33 cellular contexts compared by ENCODE assay signal in genomic region chr13:35912841-35913240, GRCh38.
DNase-seq lines count a peak whose midpoint lies in the region; ATAC-seq, FAIRE-seq and TF ChIP-seq lines count a peak whose summit lies in the region.
"Had no signal": no experiment of that assay in that cellular context is flagged by ENCODE, and none has a peak within 500 bp of the region (broad histone marks: within the 10 kb centered on the region; RNA-seq: fewer than 3 reads in every experiment).

No MANE protein-coding gene starts in this region.

- H2BK120ac ChIP-seq in H1 (replicated peaks; ENCODE audit: low read depth, low read length) (no peak overlapping the region), mesenchymal stem cell (ENCODE audit: low read depth, low read length) (no peak overlapping the region)

- FAIRE-seq in H1 (lab: Jason Lieb, UNC), result no peak
- FAIRE-seq: A204.1, A549, D721Med had no signal

- no peak overlapping the region for H3K4me2 ChIP-seq in H1 (ENCODE audit: insufficient read depth in 1 of 2, low read depth in 2 of 2, low read length in 2 of 2)
- no peak overlapping the region for H3K4me2 ChIP-seq in mesenchymal stem cell (ENCODE audit: low read length, poor library complexity, severe bottlenecking)
- H3K4me2 ChIP-seq: A549; BLaER1; BLaER1 treated with 17β-estradiol and CSF1 and Interleukin-3, amounts not matched to agents 10 nM and 100 nM had no signal

- peak overlapping the region; percentile 36; the same call in 1 of the 2 replicates for H2BK15ac ChIP-seq in H1 (ENCODE audit: low read length)
- no peak overlapping the region for H2BK15ac ChIP-seq in mesenchymal stem cell (ENCODE audit: low read depth, poor library complexity, severe bottlenecking)

- POLR2A ChIA-PET in H1 (lab: Charles Lee; ENCODE audit: partially characterized antibody), result no interaction called here
- POLR2A ChIA-PET in activated CD8-positive, alpha-beta T cell treated with anti-CD3 and anti-CD28 coated beads, Interleukin-2, amount 10 ng/mL, durations not matched to agents 7 days and 5 days (lab: Charles Lee), result no interaction called here

- ATAC-seq in activated CD8-positive, alpha-beta T cell treated with anti-CD3 and anti-CD28 coated beads, Interleukin-2, amount 10 ng/mL, durations not matched to agents 7 days and 5 days, result no peak
- ATAC-seq: A549; CD8-positive, alpha-beta T cell had no signal

- intact Hi-C loops in esophagus muscularis mucosa (cut with DNase I), result no loop called here

- H3K9ac ChIP-seq in H1 (replicated peaks in 1 of 4; ENCODE audit: extremely low read depth in 1 of 4, low read depth in 3 of 4, low read length in 3 of 4) (no peak overlapping the region), mesenchymal stem cell (ENCODE audit: low read length) (no peak overlapping the region)
- H3K9ac ChIP-seq: BLaER1; BLaER1 treated with 17β-estradiol and CSF1 and Interleukin-3, amounts not matched to agents 10 nM and 100 nM had no signal

- no peaks in the 10 kb centered on the region for H3K79me2 ChIP-seq in H1 (ENCODE audit: control insufficient read depth in 1 of 2, insufficient read depth in 2 of 2, low read length in 2 of 2)

- H2AFZ ChIP-seq in H1 (ENCODE audit: low read length), result no peak overlapping the region
- no peak overlapping the region for H2AFZ ChIP-seq in mesenchymal stem cell (ENCODE audit: low read depth, low read length)

- TF ChIP-seq CTCF in H1 (IDR thresholded peaks at IDR 0.05; ENCODE audit: control extremely low read depth in 1 of 3, insufficient read depth in 1 of 3, low read depth in 1 of 3, low read length in 3 of 3), result no peak
- no peak for TF ChIP-seq CTCF in esophagus muscularis mucosa (IDR thresholded peaks at IDR 0.05)

- no peak for TF ChIP-seq POLR2A in H1 (IDR thresholded peaks at IDR 0.05; ENCODE audit: control extremely low read depth in 1 of 2, low read depth in 2 of 2, low read length in 2 of 2)
- no peak for TF ChIP-seq POLR2A in esophagus muscularis mucosa (IDR thresholded peaks at IDR 0.05; ENCODE audit: low read depth)

- H3K23me2 ChIP-seq in H1 (ENCODE audit: low read depth, low read length), result no peaks in the 10 kb centered on the region

- H3K4me1 ChIP-seq in H1 (replicated peaks in 1 of 4; ENCODE audit: control insufficient read depth in 3 of 4, insufficient read depth in 4 of 4, low read length in 3 of 4) (peaks cover 3 to 13% (median 12%) of the 10 kb centered on the region in 4 experiments), esophagus muscularis mucosa (peaks cover 0 to 4% (median 0%) of the 10 kb centered on the region in 4 donors), mesenchymal stem cell (ENCODE audit: control insufficient read depth, insufficient read depth, low read depth, low read length) (peaks cover 7% of the 10 kb centered on the region)
- H3K4me1 ChIP-seq: A549, BE2C, Caco-2 had no signal

- no peak overlapping the region for H3K14ac ChIP-seq in H1 (ENCODE audit: insufficient read length)
- no peak overlapping the region for H3K14ac ChIP-seq in mesenchymal stem cell (ENCODE audit: low read length in 2 of 2)

- peaks cover 5% of the 10 kb centered on the region for H3K9me3 Mint-ChIP-seq in activated CD8-positive, alpha-beta T cell treated with anti-CD3 and anti-CD28 coated beads, Interleukin-2, amount 10 ng/mL, durations not matched to agents 7 days and 5 days (ENCODE audit: insufficient read depth)
- H3K9me3 Mint-ChIP-seq: CD4-positive, alpha-beta T cell; CD8-positive, alpha-beta T cell had no signal

- H2BK12ac ChIP-seq in H1 (ENCODE audit: low read depth, low read length), result no peak overlapping the region
- H2BK12ac ChIP-seq in mesenchymal stem cell (ENCODE audit: low read length in 2 of 2), result no peak overlapping the region

- H3K9me3 ChIP-seq in H1 (ENCODE audit: insufficient read depth in 2 of 2, low read depth in 1 of 2, low read length in 1 of 2) (no peaks in the 10 kb centered on the region), esophagus muscularis mucosa (no peaks in the 10 kb centered on the region), mesenchymal stem cell (ENCODE audit: control insufficient read depth, low read length) (no peaks in the 10 kb centered on the region)
- H3K9me3 ChIP-seq: A549, BE2C, BLaER1, Caco-2 had no signal

- no peak overlapping the region for H3K4me3 Mint-ChIP-seq in activated CD8-positive, alpha-beta T cell treated with anti-CD3 and anti-CD28 coated beads, Interleukin-2, amount 10 ng/mL, durations not matched to agents 7 days and 5 days
- H3K4me3 Mint-ChIP-seq: B cell; CD14-positive monocyte; CD4-positive, alpha-beta memory T cell; CD4-positive, alpha-beta T cell; CD4-positive, CD25-positive, alpha-beta regulatory T cell; CD8-positive, alpha-beta memory T cell; CD8-positive, alpha-beta T cell had no signal

- CTCF ChIA-PET in H1 (lab: Charles Lee; ENCODE audit: partially characterized antibody), result interaction anchor here (0.6 to 2.0 kb wide), 6 partner anchors 36 to 294 kb away, joined by 3 to 7 read pairs (median 3); no protein-coding TSS in a partner anchor
- CTCF ChIA-PET in activated CD8-positive, alpha-beta T cell treated with anti-CD3 and anti-CD28 coated beads, Interleukin-2, amount 10 ng/mL, durations not matched to agents 7 days and 5 days (lab: Charles Lee), result no interaction called here

- peak overlapping the region; percentile 38; the same call in 1 of the 2 replicates for H4K8ac ChIP-seq in H1 (ENCODE audit: extremely low read depth, insufficient read depth, low read length)
- no peak overlapping the region for H4K8ac ChIP-seq in mesenchymal stem cell (ENCODE audit: low read length)

- no peaks in the 10 kb centered on the region for H3K27me3 Mint-ChIP-seq in activated CD8-positive, alpha-beta T cell treated with anti-CD3 and anti-CD28 coated beads, Interleukin-2, amount 10 ng/mL, durations not matched to agents 7 days and 5 days (ENCODE audit: low read depth)
- H3K27me3 Mint-ChIP-seq: B cell; CD4-positive, alpha-beta memory T cell; CD4-positive, alpha-beta T cell; CD4-positive, CD25-positive, alpha-beta regulatory T cell; CD8-positive, alpha-beta memory T cell had no signal

- H3K36me3 Mint-ChIP-seq in activated CD8-positive, alpha-beta T cell treated with anti-CD3 and anti-CD28 coated beads, Interleukin-2, amount 10 ng/mL, durations not matched to agents 7 days and 5 days (ENCODE audit: low read depth), result no peaks in the 10 kb centered on the region
- H3K36me3 Mint-ChIP-seq: CD14-positive monocyte; CD4-positive, alpha-beta memory T cell; CD4-positive, CD25-positive, alpha-beta regulatory T cell; CD8-positive, alpha-beta memory T cell; CD8-positive, alpha-beta T cell had no signal

- H3K4ac ChIP-seq in H1 (replicated peaks; ENCODE audit: insufficient read length, low read depth, low read length) (no peak overlapping the region), mesenchymal stem cell (ENCODE audit: low read depth in 1 of 2, low read length in 2 of 2) (no peak overlapping the region)

- no peak overlapping the region for H2BK5ac ChIP-seq in H1 (ENCODE audit: low read depth, low read length)
- no peak overlapping the region for H2BK5ac ChIP-seq in mesenchymal stem cell (ENCODE audit: low read depth, low read length, poor library complexity, severe bottlenecking)

- WGBS in H1 (ENCODE audit: extremely low coverage in 1 of 2, insufficient coverage in 1 of 2, insufficient read length in 1 of 2, insufficient replicate concordance in 2 of 2, low coverage in 1 of 2, low lambda C conversion rate in 2 of 2, missing lambda C conversion rate in 1 of 2), 2 experiments, result 90% methylated on average over 7 of the region's 7 CpGs; no CpG with 5 or more reads in 1 of the 2 experiments
- 83% methylated on average over 4 of the region's 7 CpGs for WGBS in esophagus muscularis mucosa
- 85% methylated on average over 7 of the region's 7 CpGs for WGBS in mesenchymal stem cell

- no peaks in the 10 kb centered on the region for H4K20me1 ChIP-seq in H1 (replicated peaks in 1 of 2; ENCODE audit: control insufficient read depth in 1 of 2, insufficient read depth in 2 of 2, low read length in 2 of 2)
- H4K20me1 ChIP-seq: BLaER1; BLaER1 treated with 17β-estradiol and CSF1 and Interleukin-3, amounts not matched to agents 10 nM and 100 nM had no signal

- H3K79me1 ChIP-seq in H1 (ENCODE audit: low read depth, low read length), result no peaks in the 10 kb centered on the region
- no peaks in the 10 kb centered on the region for H3K79me1 ChIP-seq in mesenchymal stem cell (replicated peaks; ENCODE audit: low read length, poor library complexity, severe bottlenecking)

- TF ChIP-seq EP300 in H1 (IDR thresholded peaks at IDR 0.05; ENCODE audit: borderline replicate concordance in 1 of 2, low read depth in 2 of 2, low read length in 2 of 2) (no peak), esophagus muscularis mucosa (IDR thresholded peaks at IDR 0.05) (no peak)

- H3K27ac ChIP-seq in H1 (ENCODE audit: low read depth, low read length), result no peak overlapping the region
- no peak overlapping the region for H3K27ac ChIP-seq in esophagus muscularis mucosa (replicated peaks in 1 of 4)
- H3K27ac ChIP-seq in mesenchymal stem cell (ENCODE audit: low read length, poor library complexity, severe bottlenecking), result no peak overlapping the region
- H3K27ac ChIP-seq: 22Rv1; A549; BLaER1; BLaER1 treated with 17β-estradiol and CSF1 and Interleukin-3, amounts not matched to agents 10 nM and 100 nM; C4-2B had no signal

- H2BK20ac ChIP-seq in H1 (ENCODE audit: low read length), result 0 out of 2 replicates have a peak overlapping the region, but pooled peaks have one; percentile 36

- no peak for TF ChIP-seq RAD21 in H1 (IDR thresholded peaks at IDR 0.05 in 1 of 2, conservative IDR thresholded peaks at IDR 0.05 in 1 of 2; ENCODE audit: low read depth in 2 of 2, low read length in 2 of 2)

- H3K23ac ChIP-seq in H1 (ENCODE audit: insufficient read length), result no peak overlapping the region
- H3K23ac ChIP-seq in mesenchymal stem cell (ENCODE audit: low read length in 2 of 2), result no peak overlapping the region

- H4K5ac ChIP-seq in H1 (ENCODE audit: insufficient read length, low read depth, low read length), result no peak overlapping the region

- H3K18ac ChIP-seq in H1 (ENCODE audit: extremely low read depth, low read length) (no peak overlapping the region), mesenchymal stem cell (ENCODE audit: low read depth in 1 of 2, low read length in 2 of 2) (no peak overlapping the region)

- H4K91ac ChIP-seq in H1 (replicated peaks; ENCODE audit: insufficient read length, low read length), result no peak overlapping the region
- no peak overlapping the region for H4K91ac ChIP-seq in mesenchymal stem cell (ENCODE audit: low read length)

- no peak overlapping the region for H3K4me3 ChIP-seq in H1 (ENCODE audit: extremely low read depth in 1 of 4, insufficient read depth in 2 of 4, low read depth in 3 of 4, low read length in 4 of 4)
- no peak overlapping the region for H3K4me3 ChIP-seq in esophagus muscularis mucosa
- H3K4me3 ChIP-seq in mesenchymal stem cell (ENCODE audit: insufficient read depth in 1 of 2, low read depth in 1 of 2, low read length in 2 of 2), result no peak overlapping the region
- H3K4me3 ChIP-seq: A549; BLaER1; BLaER1 treated with 17β-estradiol and CSF1 and Interleukin-3, amounts not matched to agents 10 nM and 100 nM had no signal

- H2AK5ac ChIP-seq in H1 (ENCODE audit: low read depth, low read length) (no peak overlapping the region), mesenchymal stem cell (ENCODE audit: low read length, severe bottlenecking) (no peak overlapping the region)

- H3K4me1 Mint-ChIP-seq in activated CD8-positive, alpha-beta T cell treated with anti-CD3 and anti-CD28 coated beads, Interleukin-2, amount 10 ng/mL, durations not matched to agents 7 days and 5 days (ENCODE audit: low read depth), result no peaks in the 10 kb centered on the region
- H3K4me1 Mint-ChIP-seq: B cell; CD14-positive monocyte; CD4-positive, alpha-beta memory T cell; CD4-positive, CD25-positive, alpha-beta regulatory T cell; CD8-positive, alpha-beta memory T cell had no signal

- H3K27ac Mint-ChIP-seq in activated CD8-positive, alpha-beta T cell treated with anti-CD3 and anti-CD28 coated beads, Interleukin-2, amount 10 ng/mL, durations not matched to agents 7 days and 5 days, result no peak overlapping the region
- H3K27ac Mint-ChIP-seq: B cell; CD14-positive monocyte; CD4-positive, alpha-beta memory T cell; CD4-positive, alpha-beta T cell; CD4-positive, CD25-positive, alpha-beta regulatory T cell; CD8-positive, alpha-beta memory T cell; CD8-positive, alpha-beta T cell had no signal

- no peaks in the 10 kb centered on the region for H3K27me3 ChIP-seq in H1 (replicated peaks in 1 of 4; ENCODE audit: control insufficient read depth in 3 of 4, extremely low read depth in 1 of 4, insufficient read depth in 3 of 4, low read length in 3 of 4)
- no peaks in the 10 kb centered on the region for H3K27me3 ChIP-seq in esophagus muscularis mucosa
- H3K27me3 ChIP-seq in mesenchymal stem cell (ENCODE audit: control insufficient read depth in 1 of 2, insufficient read depth in 1 of 2, low read length in 2 of 2), result no peaks in the 10 kb centered on the region
- H3K27me3 ChIP-seq: BE2C; BLaER1; BLaER1 treated with 17β-estradiol and CSF1 and Interleukin-3, amounts not matched to agents 10 nM and 100 nM had no signal

- H3K56ac ChIP-seq in H1 (replicated peaks; ENCODE audit: insufficient read length, low read depth, low read length), result no peak overlapping the region

- DNase-seq in H1 (ENCODE audit: low read depth in 1 of 2, low spot score in 2 of 2) (peak in 1 of 2 experiments; percentile 31), esophagus muscularis mucosa (ENCODE audit: extremely low spot score) (peak; percentile 53), mesenchymal stem cell (no peak)
- DNase-seq in activated CD8-positive, alpha-beta T cell treated with anti-CD3 and anti-CD28 coated beads, Interleukin-2, amount 10 ng/mL, durations not matched to agents 7 days and 5 days, result no peak
- DNase-seq: 8988T; ACHN; AML-193; BE2C; C1 segment of cervical spinal cord; Caco-2; Calu3; CD4-positive, alpha-beta memory T cell; CD4-positive, alpha-beta T cell; CD4-positive, CD25-positive, alpha-beta regulatory T cell; CD8-positive, alpha-beta memory T cell; CD8-positive, alpha-beta T cell; COR-L47; DMS 273 treated with DMSO at 0.1 percent for 48 hours; DMS153; DMS53; DMS79; DMS79 treated with DMSO at 0.1 percent for 48 hours; DND-41; EL had no signal

- no peaks in the 10 kb centered on the region for H3K36me3 ChIP-seq in H1 (ENCODE audit: control insufficient read depth in 2 of 4, insufficient read depth in 4 of 4, low read length in 3 of 4)
- H3K36me3 ChIP-seq in esophagus muscularis mucosa, result no peaks in the 10 kb centered on the region
- H3K36me3 ChIP-seq in mesenchymal stem cell (ENCODE audit: control insufficient read depth in 1 of 2, insufficient read depth in 2 of 2, low read depth in 1 of 2, low read length in 2 of 2), result no peaks in the 10 kb centered on the region
- H3K36me3 ChIP-seq: BE2C; BLaER1; BLaER1 treated with 17β-estradiol and CSF1 and Interleukin-3, amounts not matched to agents 10 nM and 100 nM had no signal
